Comparison of ENCODE assay signal across 10 cellular contexts in the genomic region with DNA sequence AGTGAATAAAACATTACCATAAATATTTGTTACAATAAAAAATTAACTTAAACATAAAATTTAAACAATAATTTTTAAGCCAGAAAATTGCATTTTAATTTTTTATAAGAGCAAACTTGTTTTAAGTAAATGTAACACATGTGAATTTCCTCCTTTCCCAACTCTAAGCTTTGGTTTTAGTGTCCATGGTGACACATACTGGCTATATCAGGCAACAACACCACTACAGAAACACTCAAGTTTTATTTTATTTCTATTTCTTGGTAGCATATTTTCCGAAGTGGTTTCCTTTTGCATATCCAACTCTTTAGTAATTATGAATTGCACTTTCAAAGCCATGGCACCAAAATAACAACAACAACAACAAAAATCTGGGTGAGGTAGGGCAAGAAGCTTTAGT. TPM values are rescaled to one million over a fixed set of nuclear protein-coding genes. Genes with fewer than 3 reads are reported as not detected.
DNase-seq lines count a peak whose midpoint lies in the region; ATAC-seq lines count a peak whose summit lies in the region.
"Had no signal": no experiment of that assay in that cellular context is flagged by ENCODE, and none has a peak within 500 bp of the region (broad histone marks: within the 10 kb centered on the region; RNA-seq: fewer than 3 reads in every experiment).

No MANE protein-coding gene starts in this region.

- peaks cover 25% of the 10 kb centered on the region for H3K27me3 ChIP-seq in HUES64 (ENCODE audit: insufficient read depth, low read length)

- WGBS in HUES64, result no CpG with 5 or more reads among the region's 1 CpG

- peak overlapping the region; percentile 100 for H3K4me3 Mint-ChIP-seq in activated naive CD8-positive, alpha-beta T cell treated with anti-CD3 and anti-CD28 coated beads for 36 hours

- peaks cover 58% of the 10 kb centered on the region for H3K36me3 Mint-ChIP-seq in activated naive CD8-positive, alpha-beta T cell treated with anti-CD3 and anti-CD28 coated beads for 36 hours

- H3K4me1 Mint-ChIP-seq in activated naive CD8-positive, alpha-beta T cell treated with anti-CD3 and anti-CD28 coated beads for 36 hours, result peaks cover 46% of the 10 kb centered on the region

- H3K9ac ChIP-seq in HUES64 (ENCODE audit: low read depth, low read length), result no peak overlapping the region
- H3K9ac ChIP-seq: KMS-11 had no signal

- no peak overlapping the region for H3K27ac ChIP-seq in HUES64 (ENCODE audit: low read depth, low read length)
- H3K27ac ChIP-seq: KMS-11 had no signal

- no peaks in the 10 kb centered on the region for H3K27me3 Mint-ChIP-seq in activated naive CD8-positive, alpha-beta T cell treated with anti-CD3 and anti-CD28 coated beads for 36 hours

- peak overlapping the region; percentile 82 for H3K4me3 ChIP-seq in HUES64 (ENCODE audit: low read length)

- peaks cover 17% of the 10 kb centered on the region for H3K9me3 Mint-ChIP-seq in activated naive CD8-positive, alpha-beta T cell treated with anti-CD3 and anti-CD28 coated beads for 36 hours

- DNase-seq in DMS 273 (lab: John Stamatoyannopoulos, UW; ENCODE audit: unreplicated experiment) (peak; percentile 29), medulla oblongata (ENCODE audit: extremely low spot score) (peak; percentile 57), amniotic stem cell (lab: John Stamatoyannopoulos, UW) (no peak), NCI-H2196 treated with DMSO at 0.1 percent for 48 hours (lab: John Stamatoyannopoulos, UW; ENCODE audit: unreplicated experiment) (no peak)
- no peak for DNase-seq in activated naive CD8-positive, alpha-beta T cell treated with anti-CD3 and anti-CD28 coated beads for 36 hours
- DNase-seq: mammary epithelial cell had no signal

- H3K9me3 ChIP-seq in HUES64 (ENCODE audit: insufficient read depth, low read depth, low read length), result 0 out of 2 replicates have a peak, but pooled peaks cover 5% of the 10 kb centered on the region

- peaks cover 11% of the 10 kb centered on the region; the same call in 1 of the 2 replicates for H3K4me1 ChIP-seq in HUES64 (ENCODE audit: insufficient read depth, low read length)

- peak overlapping the region; percentile 99 for H3K27ac Mint-ChIP-seq in activated naive CD8-positive, alpha-beta T cell treated with anti-CD3 and anti-CD28 coated beads for 36 hours

- ATAC-seq in GM21825 (IDR thresholded peaks at IDR 0.05; ENCODE audit: unreplicated experiment), result no peak
- ATAC-seq in HG02763 (IDR thresholded peaks at IDR 0.05; ENCODE audit: unreplicated experiment), result no peak

- peaks cover 3% of the 10 kb centered on the region; the same call in 1 of the 2 replicates for H3K36me3 ChIP-seq in HUES64 (ENCODE audit: insufficient read depth, low read length)

RNA-seq across cellular contexts. Expression of gene NELL2, which starts 2.2 kb away (rescaled TPM):
- polyA plus RNA-seq in HUES64 (2013, experiment 1 of 2), result 28.4 TPM
- polyA plus RNA-seq in HUES64 (2013, experiment 2 of 2), result 40.8 TPM
- total RNA-seq in activated naive CD8-positive, alpha-beta T cell treated with anti-CD3 and anti-CD28 coated beads for 36 hours, result 100 to 1,000 TPM; 120 to 134 TPM

Comparison
In these comparisons a context has a peak if more than half of its experiments do, and no peak if none do; other contexts are left out.
1. DNase-seq: peak in DMS 273 (single experiment) and medulla oblongata (single experiment); none in activated naive CD8-positive, alpha-beta T cell treated with anti-CD3 and anti-CD28 coated beads for 36 hours (single experiment), amniotic stem cell (single experiment) and NCI-H2196 treated with DMSO at 0.1 percent for 48 hours (single experiment).